32 cellular contexts compared by ENCODE assay signal in the genomic region with DNA sequence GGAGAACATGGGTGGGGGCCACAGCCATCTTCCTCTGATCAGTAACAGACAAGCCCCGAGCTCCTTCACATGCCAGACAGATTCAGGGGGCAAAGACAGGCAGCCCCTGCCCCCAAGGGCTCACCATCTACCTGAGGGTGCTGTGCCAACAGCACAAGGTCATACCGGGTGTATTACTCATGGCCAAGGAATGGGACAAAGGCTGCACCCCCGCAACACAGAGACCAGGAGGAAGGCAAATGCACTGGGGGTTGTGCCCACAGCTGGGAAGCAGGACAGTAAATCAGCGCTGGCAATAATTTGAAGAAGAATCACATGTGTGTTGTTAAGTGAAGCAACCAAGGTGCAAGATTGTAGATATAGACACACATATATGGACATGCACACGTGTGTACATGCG.
A peak's percentile ranks its signal among the peaks of the same experiment; 100 is the strongest.
DNase-seq lines count a peak whose midpoint lies in the region; ATAC-seq and TF ChIP-seq lines count a peak whose summit lies in the region.
"Had no signal": no experiment of that assay in that cellular context is flagged by ENCODE, and none has a peak within 500 bp of the region (broad histone marks: within the 10 kb centered on the region; RNA-seq: fewer than 3 reads in every experiment).

No MANE protein-coding gene starts in this region.

- H3K79me1 ChIP-seq in IMR-90 (ENCODE audit: low read depth in 1 of 2, low read length in 2 of 2) = no peaks in the 10 kb centered on the region

- H3K79me2 ChIP-seq in neural progenitor cell (ENCODE audit: low read depth) = no peaks in the 10 kb centered on the region
- no peaks in the 10 kb centered on the region for H3K79me2 ChIP-seq in SK-N-SH (ENCODE audit: insufficient read depth)

- no peak overlapping the region for H3K4me2 ChIP-seq in IMR-90 (ENCODE audit: low read depth, low read length)
- H3K4me2 ChIP-seq in neural progenitor cell = no peak overlapping the region
- H3K4me2 ChIP-seq in SK-N-SH = no peak overlapping the region

- 96% methylated on average over 4 of the region's 6 CpGs; no CpG with 5 or more reads in 1 of the 2 experiments for WGBS in IMR-90 (ENCODE audit: extremely low coverage in 2 of 2, insufficient read length in 1 of 2), 2 experiments
- WGBS in SK-N-SH (ENCODE audit: low lambda C conversion rate) = 63% methylated on average over 5 of the region's 6 CpGs

- POLR2A ChIA-PET in IMR-90 (lab: Charles Lee; ENCODE audit: unreplicated experiment) = no interaction called here
- POLR2A ChIA-PET in SK-N-SH (lab: Yijun Ruan, JAX) = no interaction called here

- CTCF ChIA-PET in IMR-90 (lab: Yijun Ruan, JAX) = no interaction called here
- CTCF ChIA-PET in SK-N-SH (lab: Yijun Ruan, JAX) = no interaction called here

- H3K4me1 ChIP-seq in IMR-90 (ENCODE audit: control insufficient read depth, insufficient read depth, low read length) = peaks cover 5% of the 10 kb centered on the region
- H3K4me1 ChIP-seq in neural progenitor cell = peaks cover 11% of the 10 kb centered on the region
- H3K4me1 ChIP-seq in SK-N-SH (ENCODE audit: control insufficient read depth in 1 of 2, insufficient read depth in 2 of 2, low read depth in 1 of 2, low read length in 1 of 2) = peaks cover 0 to 5% of the 10 kb centered on the region in 2 experiments; a peak in 1 of 4 replicates
- H3K4me1 ChIP-seq: foreskin keratinocyte had no signal

- H2AK9ac ChIP-seq in IMR-90 (replicated peaks; ENCODE audit: low read depth, low read length, poor library complexity) = no peak overlapping the region

- H3K18ac ChIP-seq in IMR-90 (ENCODE audit: low read depth, low read length) = no peak overlapping the region

- ATAC-seq in IMR-90 (ENCODE audit: low read depth) (no peak), GM18519 (IDR thresholded peaks at IDR 0.05; ENCODE audit: low FRiP score, unreplicated experiment) (no peak), HG02678 (IDR thresholded peaks at IDR 0.05; ENCODE audit: unreplicated experiment) (no peak)
- ATAC-seq: CD8-positive, alpha-beta T cell; foreskin keratinocyte; naive thymus-derived CD8-positive, alpha-beta T cell; Right ventricle myocardium inferior; SK-N-SH treated with all-trans-retinoic acid at 6 μM for 48 hours; stimulated activated naive CD8-positive, alpha-beta T cell treated with anti-CD3 and anti-CD28 coated beads, Interleukin-15, Interleukin-2, amounts not matched to agents 100 U/mL and 50 U/mL, for 24 hours; T-helper 17 cell had no signal

- in situ Hi-C loops in IMR-90 (cut with MboI; ENCODE audit: low sequenced_read_pairs) = no loop called here

- no peak overlapping the region for H4K8ac ChIP-seq in IMR-90 (ENCODE audit: low read depth in 2 of 2, low read length in 2 of 2)

- H3K27me3 ChIP-seq in IMR-90 (ENCODE audit: control insufficient read depth, insufficient read depth, low read length) (peaks cover 6% of the 10 kb centered on the region; the same call in 1 of the 2 replicates), neural progenitor cell (no peaks in the 10 kb centered on the region), SK-N-SH (ENCODE audit: insufficient read depth) (peaks cover 10% of the 10 kb centered on the region; the same call in 1 of the 2 replicates)
- H3K27me3 ChIP-seq: foreskin keratinocyte, ovary had no signal

- no peaks in the 10 kb centered on the region for H3K9me2 ChIP-seq in SK-N-SH

- H3K4me3 ChIP-seq in IMR-90 (ENCODE audit: insufficient read depth, low read depth, low read length) (no peak overlapping the region), neural progenitor cell (no peak overlapping the region), SK-N-SH (ENCODE audit: low read depth in 2 of 2, low read length in 1 of 2) (no peak overlapping the region)
- H3K4me3 ChIP-seq: esophagus muscularis mucosa, heart right ventricle, ovary had no signal

- H3K9me3 Mint-ChIP-seq in neural progenitor cell = no peaks in the 10 kb centered on the region
- H3K9me3 Mint-ChIP-seq: CD8-positive, alpha-beta T cell; dendritic cell treated with granulocyte-macrophage colony-stimulating factor and Interleukin-4, amounts not matched to agents 40 ng/mL and 50 ng/mL, for 4 days; naive thymus-derived CD8-positive, alpha-beta T cell had no signal

- no peak overlapping the region for H3K27ac ChIP-seq in IMR-90 (ENCODE audit: insufficient read depth, low read length)
- no peak overlapping the region for H3K27ac ChIP-seq in neural progenitor cell
- no peak overlapping the region for H3K27ac ChIP-seq in SK-N-SH (ENCODE audit: low read depth in 2 of 2, low read length in 1 of 2)
- H3K27ac ChIP-seq: esophagus muscularis mucosa, foreskin keratinocyte, heart right ventricle, ovary had no signal

- peaks cover 15% of the 10 kb centered on the region for H3K27me3 Mint-ChIP-seq in neural progenitor cell (ENCODE audit: insufficient read depth, low read depth)

- H3K4ac ChIP-seq in IMR-90 (ENCODE audit: low read depth, low read length) = peak overlapping the region; percentile 27; the same call in 1 of the 2 replicates

- H2BK15ac ChIP-seq in IMR-90 (ENCODE audit: low read depth, low read length) = no peak overlapping the region

- no peak overlapping the region for H4K5ac ChIP-seq in IMR-90 (ENCODE audit: low read depth, low read length)

- no peak overlapping the region for H2BK20ac ChIP-seq in IMR-90 (ENCODE audit: low read depth, low read length)

- no peaks in the 10 kb centered on the region for H3F3A ChIP-seq in neural progenitor cell (ENCODE audit: low read depth)
- H3F3A ChIP-seq in SK-N-SH (replicated peaks; ENCODE audit: insufficient read depth) = peaks cover 3% of the 10 kb centered on the region

- H3K36me3 ChIP-seq in IMR-90 (ENCODE audit: control insufficient read depth, insufficient read depth, low read length) (no peaks in the 10 kb centered on the region), neural progenitor cell (no peaks in the 10 kb centered on the region), SK-N-SH (replicated peaks in 1 of 2; ENCODE audit: control insufficient read depth in 1 of 2, insufficient read depth in 2 of 2, low read length in 1 of 2) (no peaks in the 10 kb centered on the region)
- H3K36me3 ChIP-seq: esophagus muscularis mucosa, heart right ventricle, ovary had no signal

- TF ChIP-seq CTCF in IMR-90 (conservative IDR thresholded peaks at IDR 0.05; ENCODE audit: low read depth, low read length) (no peak), neural progenitor cell (IDR thresholded peaks at IDR 0.05) (no peak), SK-N-SH (IDR thresholded peaks at IDR 0.05) (no peak)

- H3K9me1 ChIP-seq in IMR-90 (ENCODE audit: insufficient read depth, low read length) = peaks cover 7% of the 10 kb centered on the region; the same call in 1 of the 2 replicates

- no peak overlapping the region for H2BK120ac ChIP-seq in IMR-90 (ENCODE audit: low read depth, low read length)

- intact Hi-C loops in IMR-90 (cut with micrococcal nuclease) = no loop called here

- dilution Hi-C loops in IMR-90 (cut with HindIII; ENCODE audit: low sequenced_read_pairs, unreplicated experiment) = no loop called here

- H3K14ac ChIP-seq in IMR-90 (replicated peaks; ENCODE audit: low read depth, low read length) = no peak overlapping the region

- peak overlapping the region; percentile 4 for H3K27ac Mint-ChIP-seq in neural progenitor cell
- H3K27ac Mint-ChIP-seq: B cell; CD8-positive, alpha-beta T cell; dendritic cell treated with granulocyte-macrophage colony-stimulating factor and Interleukin-4, amounts not matched to agents 40 ng/mL and 50 ng/mL, for 4 days; naive thymus-derived CD8-positive, alpha-beta T cell; T-helper 17 cell had no signal

- H4K91ac ChIP-seq in IMR-90 (ENCODE audit: insufficient read depth, low read depth, low read length) = no peak overlapping the region

- TF ChIP-seq EP300 in SK-N-SH (IDR thresholded peaks at IDR 0.05; ENCODE audit: borderline replicate concordance in 1 of 2, low read depth in 1 of 2, low read length in 1 of 2) = no peak

- no peak overlapping the region for H3K56ac ChIP-seq in IMR-90 (ENCODE audit: extremely low read depth, insufficient read depth, low read length)

- no TSS peak for BruUV-seq in IMR-90 (replicated peaks; lab: Mats Ljungman, UMichigan)

- no peak overlapping the region for H3K23ac ChIP-seq in IMR-90 (ENCODE audit: low read depth, low read length)

- H4K20me1 ChIP-seq in IMR-90 (ENCODE audit: insufficient read depth, low read length) (no peaks in the 10 kb centered on the region), neural progenitor cell (ENCODE audit: low read depth) (no peaks in the 10 kb centered on the region), SK-N-SH (ENCODE audit: insufficient read depth) (no peaks in the 10 kb centered on the region)

- no peak overlapping the region for H3K4me3 Mint-ChIP-seq in neural progenitor cell
- H3K4me3 Mint-ChIP-seq: B cell; CD8-positive, alpha-beta T cell; dendritic cell treated with granulocyte-macrophage colony-stimulating factor and Interleukin-4, amounts not matched to agents 40 ng/mL and 50 ng/mL, for 4 days; IgD-negative memory B cell; naive thymus-derived CD8-positive, alpha-beta T cell; T-helper 17 cell had no signal

- H2AK5ac ChIP-seq in IMR-90 (ENCODE audit: low read depth, low read length) = peak overlapping the region; percentile 28; the same call in 1 of the 2 replicates

- H2AFZ ChIP-seq in IMR-90 (replicated peaks; ENCODE audit: low read length, poor library complexity) (peak overlapping the region; percentile 51), neural progenitor cell (replicated peaks) (no peak overlapping the region), SK-N-SH (ENCODE audit: low read depth) (no peak overlapping the region)

- DNase-seq in Daoy (ENCODE audit: low read depth) (peak; percentile 41), IMR-90 (no peak), astrocyte of the hippocampus (ENCODE audit: low read depth, low spot score) (peak; percentile 38), neural progenitor cell (ENCODE audit: low spot score) (no peak), SK-N-SH (no peak)
- DNase-seq: ACHN; activated CD4-positive, alpha-beta T cell treated with anti-CD3 and anti-CD28 coated beads, Interleukin-2, amount 50 U/mL, for 48 hours; activated CD4-positive, CD25-positive, alpha-beta regulatory T cell treated with anti-CD3 and anti-CD28 coated beads, Interleukin-2, amount 50 U/mL, for 72 hours; activated gamma-delta T cell treated with Interleukin-2 at 50 U/mL for 16 hours; activated T-cell treated with anti-CD3 and anti-CD28 coated beads, Interleukin-2, amount 50 U/mL, for 48 hours; caudate nucleus; CD8-positive, alpha-beta T cell; foreskin keratinocyte; heart right ventricle; kidney; midbrain; naive thymus-derived CD8-positive, alpha-beta T cell; NCI-H1048; NCI-H446 treated with DMSO at 0.1 percent for 48 hours; ovary; small intestine; stimulated activated CD4-positive, alpha-beta T cell treated with anti-CD3 and anti-CD28 coated beads, Interleukin-2, amount 100 ng/mL, for 24 hours; stimulated activated naive CD8-positive, alpha-beta T cell treated with anti-CD3 and anti-CD28 coated beads, Interleukin-15, Interleukin-2, amounts not matched to agents 100 U/mL and 50 U/mL, for 24 hours; T-helper 17 cell had no signal

- H3K9me3 ChIP-seq in IMR-90 (ENCODE audit: control insufficient read depth, insufficient read depth, low read length) (no peaks in the 10 kb centered on the region), neural progenitor cell (ENCODE audit: low read depth) (no peaks in the 10 kb centered on the region), SK-N-SH (no peaks in the 10 kb centered on the region)
- H3K9me3 ChIP-seq: esophagus muscularis mucosa, heart right ventricle, ovary had no signal

- H3K9ac ChIP-seq in IMR-90 (ENCODE audit: low read depth, low read length) = no peak overlapping the region
- no peak overlapping the region for H3K9ac ChIP-seq in neural progenitor cell
- no peak overlapping the region for H3K9ac ChIP-seq in SK-N-SH

- TF ChIP-seq RAD21 in IMR-90 (IDR thresholded peaks at IDR 0.05; ENCODE audit: low read length) = no peak
- TF ChIP-seq RAD21 in SK-N-SH (IDR thresholded peaks at IDR 0.05; ENCODE audit: low read length) = no peak

- H3K4me1 Mint-ChIP-seq in neural progenitor cell = peaks cover 37% of the 10 kb centered on the region
- H3K4me1 Mint-ChIP-seq: B cell, T-helper 17 cell had no signal

- no peak overlapping the region for H2BK5ac ChIP-seq in IMR-90 (ENCODE audit: low read depth, low read length, poor library complexity, severe bottlenecking)

- no peak for TF ChIP-seq POLR2A in IMR-90 (IDR thresholded peaks at IDR 0.05; ENCODE audit: low read depth, low read length)

- no peaks in the 10 kb centered on the region for H3K36me3 Mint-ChIP-seq in neural progenitor cell
- H3K36me3 Mint-ChIP-seq: CD8-positive, alpha-beta T cell; IgD-negative memory B cell; naive thymus-derived CD8-positive, alpha-beta T cell had no signal

Comparison
In these comparisons a context has a peak if more than half of its experiments do, and no peak if none do; other contexts are left out.
1. DNase-seq: peak in Daoy (single experiment) and astrocyte of the hippocampus (single experiment); none in IMR-90 (single experiment), neural progenitor cell (single experiment) and SK-N-SH (single experiment).